19 cellular contexts compared by ENCODE assay signal in genomic region chr11:5593146-5593545, GRCh38. TPM values are rescaled to one million over a fixed set of nuclear protein-coding genes. Genes with fewer than 3 reads are reported as not detected.
A peak's percentile ranks its signal among the peaks of the same experiment; 100 is the strongest.
DNase-seq lines count a peak whose midpoint lies in the region; FAIRE-seq and TF ChIP-seq lines count a peak whose summit lies in the region.
"Had no signal": no experiment of that assay in that cellular context is flagged by ENCODE, and none has a peak within 500 bp of the region (broad histone marks: within the 10 kb centered on the region; RNA-seq: fewer than 3 reads in every experiment).

No MANE protein-coding gene starts in this region.

- H4K20me1 ChIP-seq in GM23248 (ENCODE audit: insufficient read depth) (no peaks in the 10 kb centered on the region), astrocyte (ENCODE audit: insufficient read depth, low read length) (no peaks in the 10 kb centered on the region), osteoblast (ENCODE audit: insufficient read depth, low read length) (no peaks in the 10 kb centered on the region)
- H4K20me1 ChIP-seq: BLaER1 treated with 17β-estradiol and CSF1 and Interleukin-3, amounts not matched to agents 10 nM and 100 nM had no signal

- H3K4me1 Mint-ChIP-seq in astrocyte (ENCODE audit: low read depth, unreplicated experiment), result peaks cover 26% of the 10 kb centered on the region

- peak overlapping the region; percentile 53 for H2AFZ ChIP-seq in GM23248
- H2AFZ ChIP-seq in astrocyte (ENCODE audit: low read depth, low read length), result no peak overlapping the region
- peak overlapping the region; percentile 75 for H2AFZ ChIP-seq in osteoblast (ENCODE audit: low read length)
- H2AFZ ChIP-seq: GM23338 had no signal

- H3K27me3 ChIP-seq in GM23248 (replicated peaks; ENCODE audit: insufficient read depth) (no peaks in the 10 kb centered on the region), astrocyte (ENCODE audit: insufficient read depth, low read length) (no peaks in the 10 kb centered on the region), osteoblast (ENCODE audit: insufficient read depth, low read length) (no peaks in the 10 kb centered on the region)
- H3K27me3 ChIP-seq: BLaER1 treated with 17β-estradiol and CSF1 and Interleukin-3, amounts not matched to agents 10 nM and 100 nM had no signal

- H3K27ac Mint-ChIP-seq in astrocyte (ENCODE audit: unreplicated experiment), result peak overlapping the region; percentile 67
- H3K27ac Mint-ChIP-seq: CD4-positive, CD25-positive, alpha-beta regulatory T cell; GM23338 had no signal

- H3K4me1 ChIP-seq in GM23248 (ENCODE audit: insufficient read depth) (peaks cover 6% of the 10 kb centered on the region), astrocyte (ENCODE audit: insufficient read depth, low read length) (peaks cover 11% of the 10 kb centered on the region), osteoblast (ENCODE audit: insufficient read depth, low read length) (peaks cover 9% of the 10 kb centered on the region)

- H3K79me2 ChIP-seq in GM23248 (ENCODE audit: insufficient read depth), result no peaks in the 10 kb centered on the region
- peaks cover 5% of the 10 kb centered on the region for H3K79me2 ChIP-seq in astrocyte (ENCODE audit: insufficient read depth, low read length)
- no peaks in the 10 kb centered on the region for H3K79me2 ChIP-seq in osteoblast (ENCODE audit: insufficient read depth, low read length)

- peaks cover 11% of the 10 kb centered on the region; the same call in 1 of the 2 replicates for H3F3A ChIP-seq in GM23248 (ENCODE audit: insufficient read depth)

- H3K27me3 Mint-ChIP-seq in astrocyte (ENCODE audit: low read depth, unreplicated experiment), result no peaks in the 10 kb centered on the region

- H3K4me3 Mint-ChIP-seq in astrocyte (ENCODE audit: unreplicated experiment), result no peak overlapping the region
- H3K4me3 Mint-ChIP-seq: CD4-positive, CD25-positive, alpha-beta regulatory T cell; GM23338 had no signal

- no peak for TF ChIP-seq CTCF in astrocyte (IDR thresholded peaks at IDR 0.05; ENCODE audit: insufficient read depth, low read depth, low read length)
- no peak for TF ChIP-seq CTCF in osteoblast (IDR thresholded peaks at IDR 0.05; ENCODE audit: extremely low read depth, low read depth, low read length)

- no peak for FAIRE-seq in astrocyte (lab: Jason Lieb, UNC)
- FAIRE-seq: GM12878, GM18507 had no signal

- no peaks in the 10 kb centered on the region for H3K9me2 ChIP-seq in GM23248 (ENCODE audit: insufficient read depth)

- H3K9me3 ChIP-seq in GM23248 (ENCODE audit: low read depth) (no peaks in the 10 kb centered on the region), astrocyte (ENCODE audit: insufficient read depth, low read depth, low read length) (no peaks in the 10 kb centered on the region), osteoblast (ENCODE audit: low read depth, low read length) (no peaks in the 10 kb centered on the region)

- H3K36me3 ChIP-seq in GM23248 (ENCODE audit: low read depth) (no peaks in the 10 kb centered on the region), astrocyte (ENCODE audit: insufficient read depth, low read length) (no peaks in the 10 kb centered on the region), osteoblast (ENCODE audit: insufficient read depth, low read length) (no peaks in the 10 kb centered on the region)
- H3K36me3 ChIP-seq: BLaER1 treated with 17β-estradiol and CSF1 and Interleukin-3, amounts not matched to agents 10 nM and 100 nM had no signal

- H3K9ac ChIP-seq in GM23248 (no peak overlapping the region), astrocyte (ENCODE audit: low read length) (peak overlapping the region; percentile 21)
- H3K9ac ChIP-seq: BLaER1 treated with 17β-estradiol and CSF1 and Interleukin-3, amounts not matched to agents 10 nM and 100 nM had no signal

- H3K27ac ChIP-seq in GM23248 (no peak overlapping the region), astrocyte (ENCODE audit: low read depth, low read length) (peak overlapping the region; percentile 23), osteoblast (ENCODE audit: low read depth, low read length) (no peak overlapping the region), caudate nucleus (ENCODE audit: low read depth, low read length) (no peak overlapping the region)
- H3K27ac ChIP-seq: BLaER1 treated with 17β-estradiol and CSF1 and Interleukin-3, amounts not matched to agents 10 nM and 100 nM; HL-60 had no signal

- DNase-seq in GM23248, result no peak
- peak; percentile 59 for DNase-seq in astrocyte (ENCODE audit: low read depth)
- DNase-seq in fibroblast of peridontal ligament (ENCODE audit: extremely low read depth), result peak; percentile 25
- no peak for DNase-seq in osteoblast (ENCODE audit: insufficient read length, low spot score, missing footprints)
- no peak for DNase-seq in caudate nucleus (lab: John Stamatoyannopoulos, UW)
- no peak for DNase-seq in AG20443 (ENCODE audit: low spot score)
- DNase-seq in stimulated activated CD4-positive, alpha-beta T cell treated with anti-CD3 and anti-CD28 coated beads, Interleukin-4, amount 100 ng/mL, for 1 hour, result no peak
- DNase-seq in NCI-H2171 (lab: John Stamatoyannopoulos, UW), result no peak
- DNase-seq: 8988T; Calu3; CD4-positive, CD25-positive, alpha-beta regulatory T cell; DMS 273 treated with DMSO at 0.1 percent for 48 hours; H7 had no signal

- H3K4me2 ChIP-seq in GM23248 (ENCODE audit: unreplicated experiment) (no peak overlapping the region), astrocyte (ENCODE audit: low read length) (peak overlapping the region; percentile 8), osteoblast (ENCODE audit: insufficient read depth, low read length) (no peak overlapping the region)
- H3K4me2 ChIP-seq: BLaER1 treated with 17β-estradiol and CSF1 and Interleukin-3, amounts not matched to agents 10 nM and 100 nM; GM23338 had no signal

- in situ Hi-C loops in GM23248 (cut with MboI), result no loop called here

- no peak overlapping the region for H3K4me3 ChIP-seq in GM23248
- H3K4me3 ChIP-seq in astrocyte (ENCODE audit: insufficient read depth, low read depth, low read length), result no peak overlapping the region
- H3K4me3 ChIP-seq in osteoblast (ENCODE audit: insufficient read depth, low read length), result no peak overlapping the region
- H3K4me3 ChIP-seq: BLaER1 treated with 17β-estradiol and CSF1 and Interleukin-3, amounts not matched to agents 10 nM and 100 nM; GM12878; GM23338 had no signal

- no peaks in the 10 kb centered on the region for H3K36me3 Mint-ChIP-seq in astrocyte (ENCODE audit: low read depth, unreplicated experiment)
- H3K36me3 Mint-ChIP-seq: CD4-positive, CD25-positive, alpha-beta regulatory T cell had no signal

- WGBS in GM23248 (ENCODE audit: low coverage in 1 of 2, low lambda C conversion rate in 2 of 2, missing lambda C conversion rate in 2 of 2), 2 experiments, result 41 to 67% methylated on average over 1 of the region's 1 CpG

- H3K9me3 Mint-ChIP-seq in astrocyte (ENCODE audit: unreplicated experiment), result no peaks in the 10 kb centered on the region
- H3K9me3 Mint-ChIP-seq: CD4-positive, CD25-positive, alpha-beta regulatory T cell had no signal

RNA-seq across cellular contexts. Expression of gene TRIM6, which starts 3.3 kb away (rescaled TPM):
- 2.3 and 3.6 TPM in 2 replicates for total RNA-seq in GM23248 (2014; rRNA removed; shearing (Covaris generic))
- 1.9 and 2.2 TPM in 2 replicates for polyA plus RNA-seq in GM23248 (2016; fragmentation: Nextera tagmentation; extraction: Ambion mirVana)
- total RNA-seq in astrocyte (17.6 and 23.9 TPM in 2 replicates), osteoblast (3.6 and 3.8 TPM in 2 replicates)
- total RNA-seq: CD4-positive, CD25-positive, alpha-beta regulatory T cell had no signal

RNA-seq across cellular contexts. Expression of gene OR52B6, which starts 12.5 kb away (rescaled TPM):
- total RNA-seq in GM23248 (2014; rRNA removed; shearing (Covaris generic)), result not detected in 2 replicates
- not detected in 2 replicates for polyA plus RNA-seq in GM23248 (2016; fragmentation: Nextera tagmentation; extraction: Ambion mirVana)
- total RNA-seq in astrocyte (not detected in 2 replicates), osteoblast (not detected in 2 replicates)
- total RNA-seq: Calu3; CD4-positive, CD25-positive, alpha-beta regulatory T cell; Daoy; GM12878; GM23338; H7 had no signal
- polyA plus RNA-seq: CD4-positive, CD25-positive, alpha-beta regulatory T cell; GM23338 had no signal

RNA-seq across cellular contexts. Expression of gene TRIM34, which starts 31.7 kb away (rescaled TPM):
- total RNA-seq in GM23248 (2014; rRNA removed; shearing (Covaris generic)), result 5.1 and 12.1 TPM in 2 replicates
- polyA plus RNA-seq in GM23248 (2016; fragmentation: Nextera tagmentation; extraction: Ambion mirVana), result 3.9 and 4.0 TPM in 2 replicates
- 1.2 and 4.6 TPM in 2 replicates for total RNA-seq in astrocyte
- total RNA-seq in osteoblast, result 8.3 and 10.3 TPM in 2 replicates

RNA-seq across cellular contexts. Expression of gene OR52H1, which starts 44.8 kb away (rescaled TPM):
- total RNA-seq in GM23248 (2014; rRNA removed; shearing (Covaris generic)), result not detected in 2 replicates
- polyA plus RNA-seq in GM23248 (2016; fragmentation: Nextera tagmentation; extraction: Ambion mirVana), result not detected in 2 replicates
- not detected in 2 replicates for total RNA-seq in astrocyte
- total RNA-seq in osteoblast, result 0.29 and 0.36 TPM in 2 replicates
- total RNA-seq: Calu3, Daoy, H7 had no signal
- polyA plus RNA-seq: CD4-positive, CD25-positive, alpha-beta regulatory T cell; GM23338 had no signal

Comparison
In these comparisons a context has a peak if more than half of its experiments do, and no peak if none do; other contexts are left out.
1. DNase-seq: peak in astrocyte (single experiment) and fibroblast of peridontal ligament (single experiment); none in GM23248 (single experiment), osteoblast (single experiment), caudate nucleus (0 of 61), AG20443 (single experiment), stimulated activated CD4-positive, alpha-beta T cell treated with anti-CD3 and anti-CD28 coated beads, Interleukin-4, amount 100 ng/mL, for 1 hour (single experiment) and NCI-H2171 (single experiment).